19 cellular contexts compared by ENCODE assay signal in the genomic region with DNA sequence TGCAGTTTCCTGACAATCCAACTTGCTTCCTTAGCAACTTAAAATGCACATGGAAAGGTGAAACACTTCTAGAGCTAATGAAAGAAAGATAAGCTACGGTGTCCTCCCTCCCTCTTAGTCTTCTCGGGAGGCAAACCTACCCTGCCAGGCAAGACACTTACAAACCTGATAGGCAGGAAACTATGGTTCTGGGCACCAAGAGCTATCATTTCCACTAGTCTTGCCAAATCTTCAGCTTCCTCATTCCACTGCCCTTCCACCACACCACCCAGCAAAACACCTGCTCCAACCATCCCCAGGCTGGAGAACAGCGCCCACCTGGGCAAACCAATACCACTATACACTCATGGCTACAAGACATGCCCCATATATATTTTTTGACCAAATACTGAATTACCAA.
"Had no signal": no experiment of that assay in that cellular context is flagged by ENCODE, and none has a peak within 500 bp of the region (broad histone marks: within the 10 kb centered on the region; RNA-seq: fewer than 3 reads in every experiment).

No MANE protein-coding gene starts in this region.

- H3K4me1 Mint-ChIP-seq: stimulated activated effector memory CD8-positive, alpha-beta T cell treated with anti-CD3 and anti-CD28 coated beads, Interleukin-12 subunit alpha, Interleukin-12 subunit beta, amount 100 ng/mL, for 72 hours had no signal

- H3K27ac Mint-ChIP-seq: stimulated activated effector memory CD8-positive, alpha-beta T cell treated with anti-CD3 and anti-CD28 coated beads, Interleukin-12 subunit alpha, Interleukin-12 subunit beta, amount 100 ng/mL, for 72 hours; type B pancreatic cell had no signal

- H3K9me3 Mint-ChIP-seq: naive thymus-derived CD4-positive, alpha-beta T cell; stimulated activated effector memory CD8-positive, alpha-beta T cell treated with anti-CD3 and anti-CD28 coated beads, Interleukin-12 subunit alpha, Interleukin-12 subunit beta, amount 100 ng/mL, for 72 hours; type B pancreatic cell had no signal

- H3K36me3 ChIP-seq: thyroid gland had no signal

- H3K9me3 ChIP-seq: esophagus squamous epithelium, gastroesophageal sphincter, neutrophil, psoas muscle, right lobe of liver, suprapubic skin, thyroid gland had no signal

- H3K27me3 Mint-ChIP-seq: naive thymus-derived CD4-positive, alpha-beta T cell; type B pancreatic cell had no signal

- H3K4me1 ChIP-seq: esophagus squamous epithelium, gastroesophageal sphincter, psoas muscle, right lobe of liver, suprapubic skin, thyroid gland had no signal

- DNase-seq: effector memory CD4-positive, alpha-beta T cell; esophagus squamous epithelium; foreskin fibroblast; glutamatergic neuron; islet precursor cell; mammary epithelial cell; naive thymus-derived CD4-positive, alpha-beta T cell; psoas muscle; retina; right lobe of liver; stimulated activated CD4-positive, alpha-beta T cell treated with anti-CD3 and anti-CD28 coated beads, Interleukin-4, amount 100 ng/mL, for 1 hour; stimulated activated CD8-positive, alpha-beta memory T cell treated with anti-CD3 and anti-CD28 coated beads, Interleukin-4, amount 100 ng/mL, for 48 hours; stimulated activated naive CD8-positive, alpha-beta T cell treated with anti-CD3 and anti-CD28 coated beads, Interleukin-15, Interleukin-2, amounts not matched to agents 100 U/mL and 50 U/mL, for 24 hours; thyroid gland had no signal

- H3K27me3 ChIP-seq: esophagus squamous epithelium, gastroesophageal sphincter, neutrophil, right lobe of liver, suprapubic skin, thyroid gland had no signal

- H3K4me3 ChIP-seq: esophagus squamous epithelium, gastroesophageal sphincter, psoas muscle, right lobe of liver, suprapubic skin, thyroid gland had no signal

- H3K27ac ChIP-seq: esophagus squamous epithelium, gastroesophageal sphincter, neutrophil, psoas muscle, right lobe of liver, suprapubic skin, thyroid gland had no signal

- H3K4me3 Mint-ChIP-seq: naive thymus-derived CD4-positive, alpha-beta T cell; stimulated activated effector memory CD8-positive, alpha-beta T cell treated with anti-CD3 and anti-CD28 coated beads, Interleukin-12 subunit alpha, Interleukin-12 subunit beta, amount 100 ng/mL, for 72 hours; type B pancreatic cell had no signal
